32 cellular contexts compared by ENCODE assay signal in genomic region chr16:3548445-3548844, GRCh38. TPM values are rescaled to one million over a fixed set of nuclear protein-coding genes. Genes with fewer than 3 reads are reported as not detected.
DNase-seq lines count a peak whose midpoint lies in the region; ATAC-seq and TF ChIP-seq lines count a peak whose summit lies in the region.
"Had no signal": no experiment of that assay in that cellular context is flagged by ENCODE, and none has a peak within 500 bp of the region (broad histone marks: within the 10 kb centered on the region; RNA-seq: fewer than 3 reads in every experiment).

No MANE protein-coding gene starts in this region.

- TF ChIP-seq CTCF in CD8-positive, alpha-beta T cell (IDR thresholded peaks at IDR 0.05), result no peak
- TF ChIP-seq CTCF in chondrocyte (IDR thresholded peaks at IDR 0.05) (no peak), upper lobe of right lung (IDR thresholded peaks at IDR 0.05) (no peak)

- H3K9me3 ChIP-seq in CD8-positive, alpha-beta T cell (ENCODE audit: low read length), result no peaks in the 10 kb centered on the region
- H3K9me3 ChIP-seq in skeletal muscle tissue (ENCODE audit: control insufficient read depth in 3 of 3, low read length in 3 of 3) (no peaks in the 10 kb centered on the region), upper lobe of right lung (no peaks in the 10 kb centered on the region)
- H3K9me3 ChIP-seq: ovary had no signal

- DNase-seq in activated T-cell treated with anti-CD3 and anti-CD28 coated beads, Interleukin-2, amount 50 U/mL, for 24 hours, result no peak
- DNase-seq in activated T-cell treated with anti-CD3 and anti-CD28 coated beads for 4 hours, result no peak
- no peak for DNase-seq in CD8-positive, alpha-beta T cell
- DNase-seq in chondrocyte (ENCODE audit: low spot score), result peak; percentile 89
- no peak for DNase-seq in anterior cingulate cortex (lab: John Stamatoyannopoulos, UW)
- DNase-seq in UCSD-AML1 (lab: John Stamatoyannopoulos, UW; ENCODE audit: unreplicated experiment), result no peak
- no peak for DNase-seq in upper lobe of right lung
- DNase-seq: 8988T; activated CD4-positive, alpha-beta T cell treated with anti-CD3 and anti-CD28 coated beads for 48 hours; activated CD8-positive, alpha-beta memory T cell treated with anti-CD3 and anti-CD28 coated beads, Interleukin-2, amount 10 ng/mL, durations not matched to agents 7 days and 5 days; CD4-positive, alpha-beta T cell; glutamatergic neuron; GOT3; midbrain; NCI-H1092; NCI-H187; NCI-H2171 treated with DMSO at 0.1 percent for 48 hours; NCI-H524; nephron progenitor cell; NK-92 treated with Interleukin-12 subunit alpha and Interleukin-12 subunit beta, amount 100 ng/mL, for 24 hours; ovary; PC-9; retina; SHP77 treated with DMSO at 0.1 percent for 48 hours; stimulated activated CD4-positive, alpha-beta T cell treated with anti-CD3 and anti-CD28 coated beads, Interleukin-4, amount 100 ng/mL, for 1 hour had no signal

- H3K4me3 ChIP-seq in CD8-positive, alpha-beta T cell (ENCODE audit: low read depth, low read length), result no peak overlapping the region
- H3K4me3 ChIP-seq in skeletal muscle tissue (ENCODE audit: low read length in 3 of 3), result peak overlapping the region in 1 of 3 donors; percentile 54
- no peak overlapping the region for H3K4me3 ChIP-seq in upper lobe of right lung
- H3K4me3 ChIP-seq: ovary, PC-9 had no signal

- H3K36me3 ChIP-seq in CD8-positive, alpha-beta T cell (ENCODE audit: insufficient read depth, low read length), result peaks cover 63% of the 10 kb centered on the region
- H3K36me3 ChIP-seq in skeletal muscle tissue (ENCODE audit: control insufficient read depth in 3 of 3, insufficient read depth in 3 of 3, low read length in 3 of 3) (no peaks in the 10 kb centered on the region), upper lobe of right lung (peaks cover 3% of the 10 kb centered on the region)
- H3K36me3 ChIP-seq: ovary had no signal

- H3K27me3 ChIP-seq in CD8-positive, alpha-beta T cell (ENCODE audit: insufficient read depth, low read length), result no peaks in the 10 kb centered on the region
- H3K27me3 ChIP-seq in skeletal muscle tissue (ENCODE audit: control insufficient read depth in 3 of 3, insufficient read depth in 3 of 3, low read length in 3 of 3) (no peaks in the 10 kb centered on the region), upper lobe of right lung (no peaks in the 10 kb centered on the region)
- H3K27me3 ChIP-seq: ovary had no signal

- H3K27ac ChIP-seq in CD8-positive, alpha-beta T cell (ENCODE audit: low read depth, low read length), result no peak overlapping the region
- H3K27ac ChIP-seq in skeletal muscle tissue (ENCODE audit: low read depth, low read length) (peak overlapping the region; percentile 69), upper lobe of right lung (no peak overlapping the region)
- H3K27ac ChIP-seq: ovary, PC-9, VCaP had no signal

- intact Hi-C loops in CD8-positive, alpha-beta T cell (cut with DNase I, micrococcal nuclease), result no loop called here
- intact Hi-C loops in upper lobe of right lung (cut with DNase I), result no loop called here

- H3K36me3 Mint-ChIP-seq in activated T-cell treated with anti-CD3 and anti-CD28 coated beads, Interleukin-2, amount 50 U/mL, for 24 hours (ENCODE audit: low read depth), result peaks cover 81% of the 10 kb centered on the region
- peaks cover 84% of the 10 kb centered on the region for H3K36me3 Mint-ChIP-seq in CD8-positive, alpha-beta T cell
- H3K36me3 Mint-ChIP-seq in chondrocyte (ENCODE audit: low read depth), result no peaks in the 10 kb centered on the region

- ATAC-seq in CD8-positive, alpha-beta T cell, result no peak
- ATAC-seq in upper lobe of right lung, result no peak
- ATAC-seq: activated CD8-positive, alpha-beta memory T cell treated with anti-CD3 and anti-CD28 coated beads, Interleukin-2, amount 10 ng/mL, durations not matched to agents 7 days and 5 days had no signal

- peak overlapping the region; percentile 57 for H3K27ac Mint-ChIP-seq in activated T-cell treated with anti-CD3 and anti-CD28 coated beads, Interleukin-2, amount 50 U/mL, for 24 hours
- peak overlapping the region; percentile 55 for H3K27ac Mint-ChIP-seq in CD8-positive, alpha-beta T cell
- no peak overlapping the region for H3K27ac Mint-ChIP-seq in chondrocyte (ENCODE audit: unreplicated experiment)
- H3K27ac Mint-ChIP-seq: activated CD8-positive, alpha-beta memory T cell treated with anti-CD3 and anti-CD28 coated beads, Interleukin-2, amount 10 ng/mL, durations not matched to agents 7 days and 5 days; activated naive CD8-positive, alpha-beta T cell; CD4-positive, alpha-beta T cell; nephron progenitor cell had no signal

- H3K4me3 Mint-ChIP-seq in activated T-cell treated with anti-CD3 and anti-CD28 coated beads, Interleukin-2, amount 50 U/mL, for 24 hours, result no peak overlapping the region
- no peak overlapping the region for H3K4me3 Mint-ChIP-seq in CD8-positive, alpha-beta T cell
- no peak overlapping the region for H3K4me3 Mint-ChIP-seq in chondrocyte (ENCODE audit: unreplicated experiment)
- H3K4me3 Mint-ChIP-seq: activated CD8-positive, alpha-beta memory T cell treated with anti-CD3 and anti-CD28 coated beads, Interleukin-2, amount 10 ng/mL, durations not matched to agents 7 days and 5 days; activated naive CD8-positive, alpha-beta T cell; CD4-positive, alpha-beta T cell; nephron progenitor cell had no signal

- POLR2A ChIA-PET in CD8-positive, alpha-beta T cell (lab: Charles Lee), result no interaction called here

- no peaks in the 10 kb centered on the region for H3K4me1 Mint-ChIP-seq in activated T-cell treated with anti-CD3 and anti-CD28 coated beads, Interleukin-2, amount 50 U/mL, for 24 hours (ENCODE audit: low read depth)
- H3K4me1 Mint-ChIP-seq in CD8-positive, alpha-beta T cell (ENCODE audit: low read depth), result no peaks in the 10 kb centered on the region
- no peaks in the 10 kb centered on the region for H3K4me1 Mint-ChIP-seq in chondrocyte (ENCODE audit: low read depth)
- H3K4me1 Mint-ChIP-seq: activated CD8-positive, alpha-beta memory T cell treated with anti-CD3 and anti-CD28 coated beads, Interleukin-2, amount 10 ng/mL, durations not matched to agents 7 days and 5 days had no signal

- peak overlapping the region in 1 of 3 donors; percentile 76 for H3K9ac ChIP-seq in skeletal muscle tissue (ENCODE audit: low read depth in 1 of 3, low read length in 3 of 3)

- no peaks in the 10 kb centered on the region for H3K9me3 Mint-ChIP-seq in activated T-cell treated with anti-CD3 and anti-CD28 coated beads, Interleukin-2, amount 50 U/mL, for 24 hours
- no peaks in the 10 kb centered on the region for H3K9me3 Mint-ChIP-seq in CD8-positive, alpha-beta T cell
- H3K9me3 Mint-ChIP-seq in chondrocyte (ENCODE audit: low read depth), result peaks cover 4% of the 10 kb centered on the region
- H3K9me3 Mint-ChIP-seq: CD4-positive, alpha-beta T cell had no signal

- CTCF ChIA-PET in CD8-positive, alpha-beta T cell (lab: Charles Lee), result no interaction called here

- no peaks in the 10 kb centered on the region for H3K27me3 Mint-ChIP-seq in activated T-cell treated with anti-CD3 and anti-CD28 coated beads, Interleukin-2, amount 50 U/mL, for 24 hours
- H3K27me3 Mint-ChIP-seq in CD8-positive, alpha-beta T cell (ENCODE audit: low read depth), result no peaks in the 10 kb centered on the region
- H3K27me3 Mint-ChIP-seq in chondrocyte (ENCODE audit: low read depth), result no peaks in the 10 kb centered on the region
- H3K27me3 Mint-ChIP-seq: activated CD8-positive, alpha-beta memory T cell treated with anti-CD3 and anti-CD28 coated beads, Interleukin-2, amount 10 ng/mL, durations not matched to agents 7 days and 5 days; activated naive CD8-positive, alpha-beta T cell; CD4-positive, alpha-beta T cell had no signal

- no peaks in the 10 kb centered on the region for H3K4me1 ChIP-seq in CD8-positive, alpha-beta T cell (ENCODE audit: insufficient read depth, low read length)
- H3K4me1 ChIP-seq in skeletal muscle tissue (ENCODE audit: control insufficient read depth in 3 of 3, insufficient read depth in 3 of 3, low read length in 3 of 3), result peaks cover 16 to 26% (median 25%) of the 10 kb centered on the region in 3 donors
- no peaks in the 10 kb centered on the region for H3K4me1 ChIP-seq in upper lobe of right lung

RNA-seq across cellular contexts. Expression of gene NLRC3, which starts 28.8 kb away (rescaled TPM):
- 10 to 100 TPM; 39.5 to 42.9 TPM for total RNA-seq in CD8-positive, alpha-beta T cell
- total RNA-seq in chondrocyte (0.05 to 0.24 TPM (median 0.12 TPM) in 3 replicates), skeletal muscle tissue (0.52 TPM), upper lobe of right lung (5.5 TPM)
- total RNA-seq: PC-9 had no signal

RNA-seq across cellular contexts. Expression of gene CLUAP1, which starts 47.6 kb away (rescaled TPM):
- total RNA-seq in CD8-positive, alpha-beta T cell, result 1 to 10 TPM; 5.6 to 6.0 TPM
- total RNA-seq in chondrocyte (19.3 to 21.8 TPM (median 20.6 TPM) in 3 replicates), skeletal muscle tissue (11.5 TPM), upper lobe of right lung (23.3 TPM)

RNA-seq across cellular contexts. Expression of gene C16orf90, which starts 53.2 kb away (rescaled TPM):
- not detected for total RNA-seq in CD8-positive, alpha-beta T cell
- total RNA-seq in chondrocyte (not detected in 3 replicates), skeletal muscle tissue (not detected), upper lobe of right lung (not detected)
- total RNA-seq: activated CD8-positive, alpha-beta memory T cell treated with anti-CD3 and anti-CD28 coated beads, Interleukin-2, amount 10 ng/mL, durations not matched to agents 7 days and 5 days; CD4-positive, alpha-beta T cell; cerebellum; lower leg skin; ovary; PC-9; temporal lobe; urinary bladder had no signal
